Comparison of ENCODE assay signal across 11 cellular contexts in the genomic region with DNA sequence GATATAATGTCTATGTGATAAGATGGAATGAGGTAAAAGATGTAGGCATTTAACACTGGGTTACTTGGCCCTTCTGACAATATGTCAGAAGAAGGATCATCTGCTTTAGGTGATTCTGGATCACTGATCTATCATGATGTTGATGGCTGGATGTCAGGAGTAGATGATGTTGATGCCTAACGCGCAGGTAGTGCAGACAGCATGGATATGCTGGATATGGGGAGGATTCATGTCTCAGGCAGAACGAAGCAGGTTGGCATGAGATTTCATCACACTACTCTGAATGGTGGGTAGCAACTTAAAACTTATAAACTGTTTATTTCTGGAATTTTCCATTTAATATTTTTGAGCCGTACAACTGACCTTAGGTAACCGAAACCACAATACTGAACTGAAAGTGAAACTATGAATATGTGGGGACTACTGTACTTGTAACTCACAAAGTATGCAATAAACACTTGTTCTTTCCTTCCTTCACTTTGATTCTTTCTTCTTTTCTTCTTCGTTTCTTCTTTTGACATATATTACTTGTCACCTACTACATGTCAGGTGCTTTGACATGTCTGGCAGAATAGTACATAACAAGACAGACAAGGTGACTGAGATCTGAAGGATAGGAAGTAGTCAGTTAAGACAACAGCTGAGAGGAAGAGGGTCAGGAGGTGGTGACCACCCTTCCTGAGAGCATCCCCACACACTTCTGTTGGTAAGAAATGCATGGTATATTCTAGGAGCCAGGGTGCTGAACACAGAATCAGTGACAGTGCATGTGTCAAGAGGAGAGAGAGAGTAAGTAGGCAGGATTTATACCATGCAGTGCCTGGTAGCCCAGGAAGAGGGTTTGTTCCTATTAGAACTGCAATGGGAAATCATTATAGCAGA.
A peak's percentile ranks its signal among the peaks of the same experiment; 100 is the strongest.
DNase-seq lines count a peak whose midpoint lies in the region; ATAC-seq and TF ChIP-seq lines count a peak whose summit lies in the region.
"Had no signal": no experiment of that assay in that cellular context is flagged by ENCODE, and none has a peak within 500 bp of the region (broad histone marks: within the 10 kb centered on the region; RNA-seq: fewer than 3 reads in every experiment).

No MANE protein-coding gene starts in this region.

- H3K4me1 ChIP-seq in stomach: no peaks in the 10 kb centered on the region

- H3K36me3 ChIP-seq in stomach: no peaks in the 10 kb centered on the region

- peaks cover 8% of the 10 kb centered on the region for H3K4me1 Mint-ChIP-seq in activated CD4-positive, alpha-beta T cell treated with anti-CD3 and anti-CD28 coated beads, Interleukin-2, amount 10 ng/mL, durations not matched to agents 24 days and 14 days
- peaks cover 10% of the 10 kb centered on the region for H3K4me1 Mint-ChIP-seq in activated T-helper 1 cell treated with anti-CD3 and anti-CD28 coated beads, Interleukin-12 subunit alpha, Interleukin-12 subunit beta, Interleukin-2, Interleukin-4 antibody, amounts not matched to agents 30 ng/mL and 10 ng/mL and 1 ng/mL, durations not matched to agents 14 hours and 24 hours and 36 hours (ENCODE audit: low read depth)

- TF ChIP-seq POLR2A in stomach (IDR thresholded peaks at IDR 0.05): no peak

- no peaks in the 10 kb centered on the region for H3K9me3 ChIP-seq in stomach

- peak; percentile 64 for ATAC-seq in HG03095 (IDR thresholded peaks at IDR 0.05; ENCODE audit: unreplicated experiment)
- no peak for ATAC-seq in GM21737 (IDR thresholded peaks at IDR 0.05; ENCODE audit: unreplicated experiment)

- no peak overlapping the region for H3K27ac ChIP-seq in stomach

- H3K9me3 Mint-ChIP-seq in activated CD4-positive, alpha-beta T cell treated with anti-CD3 and anti-CD28 coated beads, Interleukin-2, amount 10 ng/mL, durations not matched to agents 24 days and 14 days: no peaks in the 10 kb centered on the region
- no peaks in the 10 kb centered on the region for H3K9me3 Mint-ChIP-seq in activated T-helper 1 cell treated with anti-CD3 and anti-CD28 coated beads, Interleukin-12 subunit alpha, Interleukin-12 subunit beta, Interleukin-2, Interleukin-4 antibody, amounts not matched to agents 30 ng/mL and 10 ng/mL and 1 ng/mL, durations not matched to agents 14 hours and 24 hours and 36 hours

- TF ChIP-seq EP300 in stomach (IDR thresholded peaks at IDR 0.05): no peak

- H3K4me3 ChIP-seq in stomach: peak overlapping the region in 3 of 4 donors; percentile 8 to 15 (median 15)

- H3K4me3 Mint-ChIP-seq in activated CD4-positive, alpha-beta T cell treated with anti-CD3 and anti-CD28 coated beads, Interleukin-2, amount 10 ng/mL, durations not matched to agents 24 days and 14 days: peak overlapping the region; percentile 42
- H3K4me3 Mint-ChIP-seq in activated T-helper 1 cell treated with anti-CD3 and anti-CD28 coated beads, Interleukin-12 subunit alpha, Interleukin-12 subunit beta, Interleukin-2, Interleukin-4 antibody, amounts not matched to agents 30 ng/mL and 10 ng/mL and 1 ng/mL, durations not matched to agents 14 hours and 24 hours and 36 hours: peak overlapping the region; percentile 23
- H3K4me3 Mint-ChIP-seq: activated B cell treated with CpG ODN at 0.5 μM for 24 hours had no signal

- no peak for DNase-seq in activated CD4-positive, alpha-beta T cell treated with anti-CD3 and anti-CD28 coated beads, Interleukin-2, amount 10 ng/mL, durations not matched to agents 24 days and 14 days
- DNase-seq in activated CD4-positive, alpha-beta T cell treated with anti-CD3 and anti-CD28 coated beads, Interleukin-2, amount 50 U/mL, for 4 hours: no peak
- DNase-seq in activated T-helper 1 cell treated with anti-CD3 and anti-CD28 coated beads, Interleukin-12 subunit alpha, Interleukin-12 subunit beta, Interleukin-2, Interleukin-4 antibody, amounts not matched to agents 30 ng/mL and 10 ng/mL and 1 ng/mL, durations not matched to agents 14 hours and 24 hours and 36 hours (ENCODE audit: low spot score): no peak
- DNase-seq in stomach: no peak
- no peak for DNase-seq in ecto neural progenitor cell (ENCODE audit: low spot score)
- DNase-seq in stimulated activated CD4-positive, alpha-beta T cell treated with anti-CD3 and anti-CD28 coated beads, Interleukin-1b, Interleukin-23, amount 100 ng/mL, for 48 hours: no peak
- DNase-seq: activated B cell treated with CpG ODN at 0.5 μM for 24 hours; stimulated activated CD4-positive, alpha-beta T cell treated with anti-CD3 and anti-CD28 coated beads, Interleukin-12 subunit alpha, Interleukin-12 subunit beta, amount 100 ng/mL, for 4 hours had no signal

- intact Hi-C loops in activated CD4-positive, alpha-beta T cell treated with anti-CD3 and anti-CD28 coated beads, Interleukin-2, amount 10 ng/mL, durations not matched to agents 24 days and 14 days (cut with micrococcal nuclease): no loop called here
- intact Hi-C loops in activated T-helper 1 cell treated with anti-CD3 and anti-CD28 coated beads, Interleukin-12 subunit alpha, Interleukin-12 subunit beta, Interleukin-2, Interleukin-4 antibody, amounts not matched to agents 30 ng/mL and 10 ng/mL and 1 ng/mL, durations not matched to agents 14 hours and 24 hours and 36 hours (cut with micrococcal nuclease): no loop called here
- intact Hi-C loops in stomach (cut with DNase I; ENCODE audit: low total_unique reads): no loop called here

- no peaks in the 10 kb centered on the region for H3K36me3 Mint-ChIP-seq in activated CD4-positive, alpha-beta T cell treated with anti-CD3 and anti-CD28 coated beads, Interleukin-2, amount 10 ng/mL, durations not matched to agents 24 days and 14 days (ENCODE audit: low read depth)
- H3K36me3 Mint-ChIP-seq in activated T-helper 1 cell treated with anti-CD3 and anti-CD28 coated beads, Interleukin-12 subunit alpha, Interleukin-12 subunit beta, Interleukin-2, Interleukin-4 antibody, amounts not matched to agents 30 ng/mL and 10 ng/mL and 1 ng/mL, durations not matched to agents 14 hours and 24 hours and 36 hours (ENCODE audit: low read depth): no peaks in the 10 kb centered on the region
- H3K36me3 Mint-ChIP-seq: CD14-positive monocyte had no signal

- H3K27ac Mint-ChIP-seq in activated CD4-positive, alpha-beta T cell treated with anti-CD3 and anti-CD28 coated beads, Interleukin-2, amount 10 ng/mL, durations not matched to agents 24 days and 14 days: no peak overlapping the region
- H3K27ac Mint-ChIP-seq in activated T-helper 1 cell treated with anti-CD3 and anti-CD28 coated beads, Interleukin-12 subunit alpha, Interleukin-12 subunit beta, Interleukin-2, Interleukin-4 antibody, amounts not matched to agents 30 ng/mL and 10 ng/mL and 1 ng/mL, durations not matched to agents 14 hours and 24 hours and 36 hours: no peak overlapping the region
- H3K27ac Mint-ChIP-seq: activated B cell treated with CpG ODN at 0.5 μM for 24 hours had no signal

- H3K27me3 ChIP-seq in stomach: no peaks in the 10 kb centered on the region

- 67 to 77% (median 70%) methylated on average over 6 of the region's 6 CpGs for WGBS in stomach, 5 donors

- no peaks in the 10 kb centered on the region for H3K27me3 Mint-ChIP-seq in activated CD4-positive, alpha-beta T cell treated with anti-CD3 and anti-CD28 coated beads, Interleukin-2, amount 10 ng/mL, durations not matched to agents 24 days and 14 days
- no peaks in the 10 kb centered on the region for H3K27me3 Mint-ChIP-seq in activated T-helper 1 cell treated with anti-CD3 and anti-CD28 coated beads, Interleukin-12 subunit alpha, Interleukin-12 subunit beta, Interleukin-2, Interleukin-4 antibody, amounts not matched to agents 30 ng/mL and 10 ng/mL and 1 ng/mL, durations not matched to agents 14 hours and 24 hours and 36 hours (ENCODE audit: insufficient read depth)
- H3K27me3 Mint-ChIP-seq: activated B cell treated with CpG ODN at 0.5 μM for 24 hours had no signal

- TF ChIP-seq CTCF in stomach (IDR thresholded peaks at IDR 0.05): no peak
